Comparison of ENCODE assay signal across 8 cellular contexts in the genomic region with DNA sequence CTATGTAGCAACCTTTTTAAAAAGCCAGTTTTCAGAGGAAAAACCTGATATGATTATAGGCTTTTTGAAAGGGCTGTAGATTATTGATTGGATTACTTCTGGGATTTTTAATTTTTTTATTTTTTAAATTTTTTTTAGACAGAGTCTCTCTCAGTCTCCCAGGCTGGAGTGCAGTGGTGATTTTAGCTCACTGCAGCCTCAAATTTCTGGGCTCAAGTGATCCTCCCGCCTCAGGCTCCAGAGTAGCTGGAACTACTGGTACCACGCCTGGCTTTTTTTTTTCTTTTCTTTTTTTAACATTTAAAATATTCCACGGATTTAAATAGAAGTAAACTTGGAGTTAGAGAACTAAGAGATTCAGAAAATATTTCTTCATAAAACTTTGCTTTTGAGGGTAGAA. TPM values are rescaled to one million over a fixed set of nuclear protein-coding genes. Genes with fewer than 3 reads are reported as not detected.
DNase-seq lines count a peak whose midpoint lies in the region; ATAC-seq and TF ChIP-seq lines count a peak whose summit lies in the region.
"Had no signal": no experiment of that assay in that cellular context is flagged by ENCODE, and none has a peak within 500 bp of the region (broad histone marks: within the 10 kb centered on the region; RNA-seq: fewer than 3 reads in every experiment).

No MANE protein-coding gene starts in this region.

- H3K9me3 ChIP-seq in GM23248 (ENCODE audit: low read depth) (no peaks in the 10 kb centered on the region), Panc1 (ENCODE audit: control insufficient read depth, insufficient read depth, low read depth, low read length) (no peaks in the 10 kb centered on the region), endodermal cell (ENCODE audit: control insufficient read depth, low read length) (no peaks in the 10 kb centered on the region), gastrocnemius medialis (no peaks in the 10 kb centered on the region)

- BruUV-seq in Panc1 (replicated peaks; lab: Mats Ljungman, UMichigan) = no TSS peak

- POLR2A ChIA-PET in Panc1 (lab: Charles Lee) = no interaction called here

- H3K4me3 Mint-ChIP-seq in endodermal cell = peak overlapping the region; percentile 89

- H3K9ac ChIP-seq in GM23248 = peak overlapping the region; percentile 88
- H3K9ac ChIP-seq in endodermal cell (ENCODE audit: extremely low read depth, low read length, poor library complexity, severe bottlenecking) = peak overlapping the region; percentile 87

- WGBS in GM23248 (ENCODE audit: low coverage in 1 of 2, low lambda C conversion rate in 2 of 2, missing lambda C conversion rate in 2 of 2), 2 experiments = 69 to 77% methylated on average over 3 of the region's 3 CpGs
- WGBS in endodermal cell (ENCODE audit: insufficient coverage in 1 of 2, insufficient read length in 1 of 2), 2 experiments = 84 to 100% methylated on average over 1 to 2 of the region's 3 CpGs

- no peaks in the 10 kb centered on the region for H3K27me3 ChIP-seq in GM23248 (replicated peaks; ENCODE audit: insufficient read depth)
- H3K27me3 ChIP-seq in Panc1 (ENCODE audit: control insufficient read depth, insufficient read depth, low read length) = no peaks in the 10 kb centered on the region
- H3K27me3 ChIP-seq in endodermal cell (ENCODE audit: control insufficient read depth, insufficient read depth, low read length, poor library complexity, severe bottlenecking) = no peaks in the 10 kb centered on the region
- no peaks in the 10 kb centered on the region for H3K27me3 ChIP-seq in gastrocnemius medialis

- no peaks in the 10 kb centered on the region for H3K9me3 Mint-ChIP-seq in endodermal cell

- H3K4me3 ChIP-seq in GM23248 = peak overlapping the region; percentile 91
- peak overlapping the region; percentile 77 to 85 for H3K4me3 ChIP-seq in Panc1 (ENCODE audit: low read depth in 2 of 2, low read length in 2 of 2)
- H3K4me3 ChIP-seq in endodermal cell (ENCODE audit: low read length) = peak overlapping the region; percentile 98
- peak overlapping the region; percentile 80 to 98 (median 92) for H3K4me3 ChIP-seq in gastrocnemius medialis

- peak; percentile 38 for DNase-seq in GM23248
- DNase-seq in Panc1 (ENCODE audit: low read depth, low spot score) = no peak
- DNase-seq in endodermal cell = no peak
- no peak for DNase-seq in gastrocnemius medialis
- no peak for DNase-seq in NCI-H526 treated with DMSO at 0.1 percent for 48 hours (lab: John Stamatoyannopoulos, UW)
- DNase-seq in medulla oblongata (ENCODE audit: extremely low spot score) = no peak
- DNase-seq: mesendoderm had no signal

- CTCF ChIA-PET in Panc1 (lab: Charles Lee) = interaction anchor here (0.5 kb wide), 1 partner anchor 663 kb away, joined by 6 read pairs; no protein-coding TSS in a partner anchor

- H3K79me2 ChIP-seq in GM23248 (ENCODE audit: insufficient read depth) = peaks cover 31% of the 10 kb centered on the region

- TF ChIP-seq POLR2A in gastrocnemius medialis (IDR thresholded peaks at IDR 0.05) = no peak

- no peaks in the 10 kb centered on the region for H3K27me3 Mint-ChIP-seq in endodermal cell (ENCODE audit: insufficient read depth)

- in situ Hi-C loops in GM23248 (cut with MboI) = no loop called here
- in situ Hi-C loops in Panc1 (cut with HindIII; ENCODE audit: low pct_unique_long_range_greater_than_20kb, low sequenced_read_pairs) = no loop called here
- in situ Hi-C loops in gastrocnemius medialis (cut with MboI; ENCODE audit: low sequenced_read_pairs in 4 of 4) = no loop called here

- no peaks in the 10 kb centered on the region for H3F3A ChIP-seq in GM23248 (ENCODE audit: insufficient read depth)

- H3K36me3 Mint-ChIP-seq in endodermal cell (ENCODE audit: low read depth) = peaks cover 31% of the 10 kb centered on the region

- H3K4me1 ChIP-seq in GM23248 (ENCODE audit: insufficient read depth) (0 out of 2 replicates have a peak, but pooled peaks cover 3% of the 10 kb centered on the region), Panc1 (ENCODE audit: control insufficient read depth, insufficient read depth, low read length) (peaks cover 9% of the 10 kb centered on the region), endodermal cell (ENCODE audit: control insufficient read depth, insufficient read depth, low read length) (no peaks in the 10 kb centered on the region), gastrocnemius medialis (peaks cover 54 to 59% of the 10 kb centered on the region in 2 donors)

- peak overlapping the region; percentile 95 for H3K27ac Mint-ChIP-seq in endodermal cell

- no peaks in the 10 kb centered on the region for H3K9me2 ChIP-seq in GM23248 (ENCODE audit: insufficient read depth)

- ATAC-seq in Panc1 = no peak
- ATAC-seq in gastrocnemius medialis = no peak
- no peak for ATAC-seq in GM21825 (IDR thresholded peaks at IDR 0.05; ENCODE audit: unreplicated experiment)

- H3K4me1 Mint-ChIP-seq in endodermal cell = no peaks in the 10 kb centered on the region

- peak overlapping the region; percentile 97 for H3K4me2 ChIP-seq in GM23248 (ENCODE audit: unreplicated experiment)

- no peaks in the 10 kb centered on the region for H4K20me1 ChIP-seq in GM23248 (ENCODE audit: insufficient read depth)

- H3K36me3 ChIP-seq in GM23248 (ENCODE audit: low read depth) (peaks cover 26% of the 10 kb centered on the region), Panc1 (ENCODE audit: control insufficient read depth, insufficient read depth, low read length) (peaks cover 25% of the 10 kb centered on the region), endodermal cell (ENCODE audit: control insufficient read depth, insufficient read depth, low read length) (peaks cover 44% of the 10 kb centered on the region), gastrocnemius medialis (peaks cover 0 to 27% of the 10 kb centered on the region in 2 donors)

- H2AFZ ChIP-seq in GM23248 = peak overlapping the region; percentile 96

- intact Hi-C loops in Panc1 (cut with micrococcal nuclease; ENCODE audit: unreplicated experiment) = no loop called here
- intact Hi-C loops in gastrocnemius medialis (cut with DNase I; ENCODE audit: low total_unique reads) = loop anchor here (10.0 kb wide), 1 partner anchor 813 kb away; a partner anchor contains a TSS

- TF ChIP-seq CTCF in Panc1 (IDR thresholded peaks at IDR 0.05) = no peak
- TF ChIP-seq CTCF in endodermal cell (conservative IDR thresholded peaks at IDR 0.05) = no peak
- TF ChIP-seq CTCF in gastrocnemius medialis (IDR thresholded peaks at IDR 0.05 in 4 of 5, conservative IDR thresholded peaks at IDR 0.05 in 1 of 5) = peak in 1 of 5 experiments; percentile 26

- no peak overlapping the region for H3K27ac ChIP-seq in GM23248
- H3K27ac ChIP-seq in Panc1 (ENCODE audit: low read length) = peak overlapping the region; percentile 94
- no peak overlapping the region for H3K27ac ChIP-seq in endodermal cell (ENCODE audit: low read depth, low read length)
- peak overlapping the region; percentile 87 to 92 (median 88) for H3K27ac ChIP-seq in gastrocnemius medialis

RNA-seq across cellular contexts. Expression of a gene that starts 1.2 kb away (rescaled TPM):
- 48.7 and 52.2 TPM in 2 replicates for total RNA-seq in GM23248 (2014; rRNA removed; shearing (Covaris generic))
- 55.2 and 57.1 TPM in 2 replicates for polyA plus RNA-seq in GM23248 (2016; fragmentation: Nextera tagmentation; extraction: Ambion mirVana)
- total RNA-seq in Panc1 (2021; ENCODE audit: unreplicated experiment) (50.2 TPM), endodermal cell (10 to 100 TPM; 63.7 to 77.6 TPM), gastrocnemius medialis (10 to 100 TPM; 25.4 to 95.3 (median 69.8) TPM)
- 24.8 TPM for polyA plus RNA-seq in Panc1 (2012; ENCODE audit: insufficient read length)
- polyA plus RNA-seq in endodermal cell (2013, experiment 1 of 2) = 36.9 TPM
- polyA plus RNA-seq in endodermal cell (2013, experiment 2 of 2) = 38.0 TPM

Comparison
In these comparisons a context has a peak if more than half of its experiments do, and no peak if none do; other contexts are left out.
1. H3K27ac ChIP-seq: peak in Panc1 (single experiment) and gastrocnemius medialis (4 of 4); none in GM23248 (single experiment) and endodermal cell (single experiment).
2. Peak in every context shown above with its lines, with median percentiles within 50 percentile points of each other: H3K4me3 ChIP-seq.